12 cellular contexts compared by ENCODE assay signal in the genomic region with DNA sequence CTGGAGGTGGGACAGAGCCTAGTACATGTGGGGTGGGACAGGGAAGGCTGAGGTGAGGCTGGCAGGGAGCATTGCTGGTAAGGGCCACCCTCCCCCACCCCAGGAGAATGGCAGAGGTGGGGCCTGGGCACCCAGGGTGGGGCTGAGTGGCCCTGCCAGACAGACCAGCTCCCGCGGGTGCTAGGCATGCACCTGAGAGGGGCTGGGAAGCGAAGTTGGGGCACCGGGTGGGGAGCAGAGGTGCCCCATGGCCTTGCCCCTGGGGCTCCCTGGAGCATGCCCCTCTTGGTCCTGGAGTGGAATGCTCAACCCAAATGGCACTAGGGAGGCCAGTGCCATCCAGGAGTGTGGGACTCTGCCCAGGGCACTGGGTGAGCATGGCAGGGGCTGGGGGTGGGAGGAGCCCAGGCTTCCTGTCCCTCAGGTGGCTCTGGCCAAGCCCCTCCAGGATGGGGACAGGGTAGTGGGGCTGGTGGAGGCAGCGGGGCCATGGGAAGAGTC. TPM values are rescaled to one million over a fixed set of nuclear protein-coding genes. Genes with fewer than 3 reads are reported as not detected.
DNase-seq lines count a peak whose midpoint lies in the region; ATAC-seq and TF ChIP-seq lines count a peak whose summit lies in the region.
"Had no signal": no experiment of that assay in that cellular context is flagged by ENCODE, and none has a peak within 500 bp of the region (broad histone marks: within the 10 kb centered on the region; RNA-seq: fewer than 3 reads in every experiment).

No MANE protein-coding gene starts in this region.

- ATAC-seq in GM23338 (no peak), GM19023 (IDR thresholded peaks at IDR 0.05; ENCODE audit: unreplicated experiment) (no peak), HG02763 (IDR thresholded peaks at IDR 0.05; ENCODE audit: unreplicated experiment) (no peak)

- H3K79me2 ChIP-seq in GM23338 (replicated peaks; ENCODE audit: insufficient read depth) (no peaks in the 10 kb centered on the region), SK-N-SH (ENCODE audit: insufficient read depth) (no peaks in the 10 kb centered on the region)

- peaks cover 69% of the 10 kb centered on the region for H3K27me3 ChIP-seq in GM23338 (ENCODE audit: insufficient read depth)
- peaks cover 26% of the 10 kb centered on the region for H3K27me3 ChIP-seq in colonic mucosa
- H3K27me3 ChIP-seq in suprapubic skin: peaks cover 10% of the 10 kb centered on the region
- H3K27me3 ChIP-seq in SK-N-SH (ENCODE audit: insufficient read depth): no peaks in the 10 kb centered on the region
- H3K27me3 ChIP-seq: adrenal gland had no signal

- H3F3A ChIP-seq in GM23338 (replicated peaks; ENCODE audit: low read depth) (peaks cover 5% of the 10 kb centered on the region; the same call in 1 of the 2 replicates), SK-N-SH (replicated peaks; ENCODE audit: insufficient read depth) (peaks cover 9% of the 10 kb centered on the region)

- peak overlapping the region; percentile 89 for H3K4me2 ChIP-seq in GM23338
- H3K4me2 ChIP-seq in SK-N-SH: no peak overlapping the region

- H3K9me2 ChIP-seq in GM23338 (ENCODE audit: insufficient read depth) (no peaks in the 10 kb centered on the region), SK-N-SH (no peaks in the 10 kb centered on the region)

- TF ChIP-seq RAD21 in SK-N-SH (IDR thresholded peaks at IDR 0.05; ENCODE audit: low read length): no peak

- H3K4me1 ChIP-seq in GM23338 (ENCODE audit: insufficient read depth): peaks cover 15% of the 10 kb centered on the region; the same call in 1 of the 2 replicates
- H3K4me1 ChIP-seq in colonic mucosa: peaks cover 13% of the 10 kb centered on the region
- peaks cover 30% of the 10 kb centered on the region for H3K4me1 ChIP-seq in mesodermal cell (ENCODE audit: control insufficient read depth, insufficient read depth, low read length, poor library complexity, severe bottlenecking)
- H3K4me1 ChIP-seq in suprapubic skin: peaks cover 95% of the 10 kb centered on the region
- peaks cover 27 to 38% of the 10 kb centered on the region in 2 experiments for H3K4me1 ChIP-seq in SK-N-SH (ENCODE audit: control insufficient read depth in 1 of 2, insufficient read depth in 2 of 2, low read depth in 1 of 2, low read length in 1 of 2)

- POLR2A ChIA-PET in SK-N-SH (lab: Yijun Ruan, JAX): no interaction called here

- H3K9me3 ChIP-seq in colonic mucosa (no peaks in the 10 kb centered on the region), mesodermal cell (ENCODE audit: control insufficient read depth, low read length) (no peaks in the 10 kb centered on the region), suprapubic skin (no peaks in the 10 kb centered on the region), SK-N-SH (no peaks in the 10 kb centered on the region)
- H3K9me3 ChIP-seq: adrenal gland, Caco-2 had no signal

- no peak overlapping the region for H3K4me3 Mint-ChIP-seq in GM23338

- DNase-seq in GM23338 (ENCODE audit: low spot score): no peak
- no peak for DNase-seq in colonic mucosa
- DNase-seq in suprapubic skin (ENCODE audit: low spot score in 2 of 2): no peak
- DNase-seq in NCI-H446 (lab: John Stamatoyannopoulos, UW): no peak
- DNase-seq in SK-N-SH: no peak
- DNase-seq: Caco-2, retina had no signal

- TF ChIP-seq CTCF in GM23338 (conservative IDR thresholded peaks at IDR 0.05; ENCODE audit: low read depth in 2 of 2) (no peak), colonic mucosa (IDR thresholded peaks at IDR 0.05) (no peak), suprapubic skin (IDR thresholded peaks at IDR 0.05) (no peak), SK-N-SH (IDR thresholded peaks at IDR 0.05) (no peak)

- H2AFZ ChIP-seq in GM23338: no peak overlapping the region
- H2AFZ ChIP-seq in SK-N-SH (ENCODE audit: low read depth): no peak overlapping the region

- H3K9ac ChIP-seq in colonic mucosa (ENCODE audit: low read depth in 2 of 2, low read length in 2 of 2): peak overlapping the region; percentile 68 to 88
- H3K9ac ChIP-seq in SK-N-SH: no peak overlapping the region

- H3K4me3 ChIP-seq in GM23338: no peak overlapping the region
- H3K4me3 ChIP-seq in colonic mucosa: peak overlapping the region; percentile 39
- peak overlapping the region; percentile 48 for H3K4me3 ChIP-seq in mesodermal cell (ENCODE audit: extremely low read depth, insufficient read depth, low read length, poor library complexity, severe bottlenecking)
- H3K4me3 ChIP-seq in suprapubic skin: peak overlapping the region; percentile 76
- H3K4me3 ChIP-seq in SK-N-SH (ENCODE audit: low read depth in 2 of 2, low read length in 1 of 2): no peak overlapping the region

- intact Hi-C loops in colonic mucosa (cut with DNase I): no loop called here

- TF ChIP-seq POLR2A in suprapubic skin (IDR thresholded peaks at IDR 0.05): no peak

- H3K9me3 Mint-ChIP-seq in GM23338: no peaks in the 10 kb centered on the region; the same call in 2 of the 3 replicates

- peaks cover 9% of the 10 kb centered on the region for H4K20me1 ChIP-seq in GM23338 (replicated peaks; ENCODE audit: insufficient read depth)
- H4K20me1 ChIP-seq in SK-N-SH (ENCODE audit: insufficient read depth): no peaks in the 10 kb centered on the region

- no peak for TF ChIP-seq EP300 in suprapubic skin (IDR thresholded peaks at IDR 0.05)
- no peak for TF ChIP-seq EP300 in SK-N-SH (IDR thresholded peaks at IDR 0.05; ENCODE audit: borderline replicate concordance in 1 of 2, low read depth in 1 of 2, low read length in 1 of 2)

- H3K27ac ChIP-seq in GM23338 (ENCODE audit: low read depth): no peak overlapping the region
- no peak overlapping the region for H3K27ac ChIP-seq in colonic mucosa
- no peak overlapping the region for H3K27ac ChIP-seq in mesodermal cell (ENCODE audit: low read depth, low read length, severe bottlenecking)
- H3K27ac ChIP-seq in suprapubic skin: peak overlapping the region; percentile 95
- no peak overlapping the region for H3K27ac ChIP-seq in SK-N-SH (ENCODE audit: low read depth in 2 of 2, low read length in 1 of 2)

- peaks cover 2% of the 10 kb centered on the region; the same call in 1 of the 3 replicates for H3K36me3 Mint-ChIP-seq in GM23338 (ENCODE audit: low read depth)

- peaks cover 16% of the 10 kb centered on the region for H3K4me1 Mint-ChIP-seq in GM23338

- CTCF ChIA-PET in SK-N-SH (lab: Yijun Ruan, JAX): interaction anchor here (1.1 to 8.9 kb wide), 3 partner anchors 13 to 19 kb away, joined by 3 to 132 read pairs (median 4); no protein-coding TSS in a partner anchor

- H3K27me3 Mint-ChIP-seq in GM23338 (ENCODE audit: insufficient read depth, low read depth, poor library complexity): peaks cover 48% of the 10 kb centered on the region

- 92 to 96% methylated on average over 5 of the region's 5 CpGs for WGBS in mesodermal cell (ENCODE audit: insufficient coverage in 2 of 2), 2 experiments
- WGBS in suprapubic skin: 86% methylated on average over 1 of the region's 5 CpGs
- 100% methylated on average over 1 of the region's 5 CpGs for WGBS in SK-N-SH (ENCODE audit: low lambda C conversion rate)

- H3K27ac Mint-ChIP-seq in GM23338: no peak overlapping the region

- H3K36me3 ChIP-seq in GM23338 (ENCODE audit: insufficient read depth): no peaks in the 10 kb centered on the region
- no peaks in the 10 kb centered on the region for H3K36me3 ChIP-seq in colonic mucosa
- peaks cover 23% of the 10 kb centered on the region for H3K36me3 ChIP-seq in mesodermal cell (ENCODE audit: control insufficient read depth, insufficient read depth, low read length)
- H3K36me3 ChIP-seq in suprapubic skin: no peaks in the 10 kb centered on the region
- H3K36me3 ChIP-seq in SK-N-SH (replicated peaks in 1 of 2; ENCODE audit: control insufficient read depth in 1 of 2, insufficient read depth in 2 of 2, low read length in 1 of 2): no peaks in the 10 kb centered on the region
- H3K36me3 ChIP-seq: adrenal gland had no signal

TF ChIP-seq in GM23338, 12 proteins besides CTCF, POLR2A, EP300 and RAD21:
- TF ChIP-seq NANOG (IDR thresholded peaks at IDR 0.05; ENCODE audit: borderline replicate concordance): no peak
- no peak for TF ChIP-seq ZNF331 (CRISPR knock-in tag; IDR thresholded peaks at IDR 0.05; ENCODE audit: low read depth)
- no peak for TF ChIP-seq CREB1 (CRISPR knock-in tag; IDR thresholded peaks at IDR 0.05; ENCODE audit: low read depth)

TF ChIP-seq in SK-N-SH, 30 proteins besides CTCF, POLR2A, EP300 and RAD21 (continues in another document):
- TF ChIP-seq MEF2A (IDR thresholded peaks at IDR 0.05; ENCODE audit: borderline replicate concordance, low read depth): no peak
- no peak for TF ChIP-seq EZH2phosphoT487 (IDR thresholded peaks at IDR 0.05; ENCODE audit: borderline replicate concordance, low read depth)
- TF ChIP-seq NFIC (IDR thresholded peaks at IDR 0.05; ENCODE audit: borderline replicate concordance): no peak
- TF ChIP-seq POLR2AphosphoS5 (IDR thresholded peaks at IDR 0.05; ENCODE audit: low read depth, low read length): no peak

RNA-seq across cellular contexts. Expression of gene TNFAIP2, which starts 1.3 kb away (rescaled TPM):
- 9.8 and 14.1 TPM in 2 replicates for total RNA-seq in GM23338 (2014; rRNA removed; shearing (Covaris generic))
- polyA plus RNA-seq in GM23338 (2016; fragmentation: Nextera tagmentation; extraction: Ambion mirVana) (9.9 and 10.1 TPM in 2 replicates), SK-N-SH (2012; rRNA removed) (11.8 and 16.0 TPM in 2 replicates)
- total RNA-seq in colonic mucosa (10 to 100 TPM; 10.5 to 26.9 TPM), suprapubic skin (10 to 100 TPM; 11.9 to 23.3 (median 16.4) TPM)
- polyA plus RNA-seq in mesodermal cell (2013, experiment 1 of 2): 56.6 TPM
- polyA plus RNA-seq in mesodermal cell (2013, experiment 2 of 2): 42.3 TPM
- 4.8 and 7.6 TPM in 2 replicates for polyA plus RNA-seq in SK-N-SH (2012; cell fraction: cytosol; rRNA removed)
- polyA plus RNA-seq in SK-N-SH (2012; cell fraction: nucleus; rRNA removed): 31.4 and 61.9 TPM in 2 replicates

RNA-seq across cellular contexts. Expression of gene EXOC3L4, which starts 30.0 kb away (rescaled TPM):
- not detected in 2 replicates for total RNA-seq in GM23338 (2014; rRNA removed; shearing (Covaris generic))
- polyA plus RNA-seq in GM23338 (2016; fragmentation: Nextera tagmentation; extraction: Ambion mirVana) (not detected in 2 replicates), SK-N-SH (2012; rRNA removed) (0.21 and 0.46 TPM in 2 replicates)
- total RNA-seq in colonic mucosa (10 to 100 TPM; 11.3 to 15.6 TPM), suprapubic skin (1 to 10 TPM in 1 of 4 donors, not detected in 3; 1.5 TPM)
- not detected for polyA plus RNA-seq in mesodermal cell (2013, experiment 1 of 2)
- polyA plus RNA-seq in mesodermal cell (2013, experiment 2 of 2): not detected
- 0.04 and 0.08 TPM in 2 replicates for polyA plus RNA-seq in SK-N-SH (2012; cell fraction: cytosol; rRNA removed)
- polyA plus RNA-seq in SK-N-SH (2012; cell fraction: nucleus; rRNA removed): 0.72 and 0.73 TPM in 2 replicates
- total RNA-seq: T-helper 2 cell treated with Interferon-gamma antibody and Interleukin-4, amounts not matched to agents 100 ng/mL and 5 ng/mL, for 36 hours had no signal

RNA-seq across cellular contexts. Expression of gene LBHD2, which starts 40.5 kb away (rescaled TPM):
- not detected in 2 replicates for total RNA-seq in GM23338 (2014; rRNA removed; shearing (Covaris generic))
- polyA plus RNA-seq in GM23338 (2016; fragmentation: Nextera tagmentation; extraction: Ambion mirVana) (not detected in 2 replicates), SK-N-SH (2012; rRNA removed) (not detected in 2 replicates)
- total RNA-seq in colonic mucosa (not detected), suprapubic skin (not detected)
- polyA plus RNA-seq in mesodermal cell (2013, experiment 1 of 2): not detected
- polyA plus RNA-seq in mesodermal cell (2013, experiment 2 of 2): not detected
- not detected in 2 replicates for polyA plus RNA-seq in SK-N-SH (2012; cell fraction: cytosol; rRNA removed)
- polyA plus RNA-seq in SK-N-SH (2012; cell fraction: nucleus; rRNA removed): not detected in 2 replicates
- total RNA-seq: adrenal gland; Caco-2; T-helper 2 cell treated with Interferon-gamma antibody and Interleukin-4, amounts not matched to agents 100 ng/mL and 5 ng/mL, for 36 hours had no signal
- polyA plus RNA-seq: adrenal gland had no signal

Comparison
In these comparisons a context has a peak if more than half of its experiments do, and no peak if none do; other contexts are left out.
1. H3K4me3 ChIP-seq: peak in colonic mucosa (single experiment), mesodermal cell (single experiment) and suprapubic skin (single experiment); none in GM23338 (single experiment) and SK-N-SH (0 of 2).
2. RNA of gene EXOC3L4, which starts 30.0 kb away (total RNA-seq): 11.3 to 15.6 TPM in colonic mucosa; not detected in GM23338 and 1.5 TPM in suprapubic skin; every median in the first group is over 4 times any median in the second.